Comparison of ENCODE assay signal across 21 cellular contexts in the genomic region with DNA sequence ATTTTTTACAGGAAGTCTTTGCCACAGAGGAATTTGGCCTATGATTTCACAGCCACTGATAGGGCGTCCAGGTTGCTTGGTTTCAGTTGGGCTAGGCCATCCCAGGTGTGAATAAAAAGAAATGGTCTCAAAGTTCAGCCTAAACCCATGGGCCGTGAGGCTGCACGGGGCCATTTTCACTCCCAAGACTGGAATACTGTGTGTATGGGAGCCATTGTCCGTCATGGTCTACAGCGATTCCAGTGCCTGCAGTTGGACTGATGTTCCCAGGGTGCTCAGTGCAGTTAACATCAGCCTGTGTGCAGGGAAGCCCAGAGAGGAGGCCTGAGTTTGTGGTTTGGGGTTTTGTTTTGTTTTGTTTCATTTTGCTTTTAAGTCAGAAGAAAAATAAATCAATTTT.
DNase-seq lines count a peak whose midpoint lies in the region; ATAC-seq and TF ChIP-seq lines count a peak whose summit lies in the region.
"Had no signal": no experiment of that assay in that cellular context is flagged by ENCODE, and none has a peak within 500 bp of the region (broad histone marks: within the 10 kb centered on the region; RNA-seq: fewer than 3 reads in every experiment).

No MANE protein-coding gene starts in this region.

- no peak overlapping the region for H3K27ac ChIP-seq in vagina
- H3K27ac ChIP-seq: adrenal gland, neural progenitor cell, upper lobe of right lung had no signal

- H3K36me3 ChIP-seq in vagina, result no peaks in the 10 kb centered on the region
- H3K36me3 ChIP-seq: adrenal gland, heart right ventricle, neural progenitor cell, stomach, upper lobe of right lung had no signal

- H3K27ac Mint-ChIP-seq in activated CD8-positive, alpha-beta T cell treated with anti-CD3 and anti-CD28 coated beads, Interleukin-2, amount 10 ng/mL, durations not matched to agents 7 days and 5 days, result peak overlapping the region; percentile 75
- H3K27ac Mint-ChIP-seq in activated CD8-positive, alpha-beta T cell treated with anti-CD3 and anti-CD28 coated beads for 36 hours, result no peak overlapping the region
- no peak overlapping the region for H3K27ac Mint-ChIP-seq in central memory CD8-positive, alpha-beta T cell (ENCODE audit: low read depth)
- H3K27ac Mint-ChIP-seq: neural progenitor cell had no signal

- peak; percentile 32 for DNase-seq in activated CD8-positive, alpha-beta T cell treated with anti-CD3 and anti-CD28 coated beads, Interleukin-2, amount 10 ng/mL, durations not matched to agents 7 days and 5 days
- no peak for DNase-seq in activated CD8-positive, alpha-beta T cell treated with anti-CD3 and anti-CD28 coated beads for 36 hours
- DNase-seq in central memory CD8-positive, alpha-beta T cell (ENCODE audit: low spot score in 2 of 2), result no peak
- DNase-seq in vagina (ENCODE audit: extremely low spot score in 2 of 2) (peak; percentile 16 to 29), medulla oblongata (ENCODE audit: extremely low spot score) (no peak)
- no peak for DNase-seq in stimulated activated CD4-positive, alpha-beta T cell treated with anti-CD3 and anti-CD28 coated beads, Interleukin-1b, Interleukin-23, amount 100 ng/mL, for 48 hours
- DNase-seq: activated CD4-positive, alpha-beta T cell treated with anti-CD3 and anti-CD28 coated beads, Interleukin-2, amount 50 U/mL, for 48 hours; adrenal gland; DMS79; heart right ventricle; midbrain; NCI-H1105; NCI-H2171 treated with DMSO at 0.1 percent for 48 hours; NCI-H82; stimulated activated CD4-positive, alpha-beta T cell treated with anti-CD3 and anti-CD28 coated beads, Interleukin-15, amount 100 ng/mL, for 24 hours; stomach; upper lobe of right lung had no signal

- H3K4me1 Mint-ChIP-seq in activated CD8-positive, alpha-beta T cell treated with anti-CD3 and anti-CD28 coated beads, Interleukin-2, amount 10 ng/mL, durations not matched to agents 7 days and 5 days (ENCODE audit: low read depth), result peaks cover 45% of the 10 kb centered on the region
- H3K4me1 Mint-ChIP-seq in activated CD8-positive, alpha-beta T cell treated with anti-CD3 and anti-CD28 coated beads for 36 hours (ENCODE audit: low read depth), result peaks cover 27% of the 10 kb centered on the region
- peaks cover 45% of the 10 kb centered on the region for H3K4me1 Mint-ChIP-seq in central memory CD8-positive, alpha-beta T cell
- H3K4me1 Mint-ChIP-seq: neural progenitor cell had no signal

- H3K4me3 ChIP-seq in vagina, result no peak overlapping the region
- H3K4me3 ChIP-seq: adrenal gland, heart right ventricle, neural progenitor cell, stomach, upper lobe of right lung had no signal

- intact Hi-C loops in activated CD8-positive, alpha-beta T cell treated with anti-CD3 and anti-CD28 coated beads for 36 hours (cut with micrococcal nuclease), result no loop called here
- intact Hi-C loops in vagina (cut with DNase I), result no loop called here

- ATAC-seq in activated CD8-positive, alpha-beta T cell treated with anti-CD3 and anti-CD28 coated beads, Interleukin-2, amount 10 ng/mL, durations not matched to agents 7 days and 5 days, result peak; percentile 28
- ATAC-seq in activated CD8-positive, alpha-beta T cell treated with anti-CD3 and anti-CD28 coated beads for 36 hours, result no peak
- ATAC-seq in HG03066 (IDR thresholded peaks at IDR 0.05; ENCODE audit: low read depth, unreplicated experiment) (peak; percentile 32), GM19035 (IDR thresholded peaks at IDR 0.05; ENCODE audit: unreplicated experiment) (no peak)
- ATAC-seq in central memory CD8-positive, alpha-beta T cell (replicated peaks; ENCODE audit: extremely low read depth, poor library complexity, severe bottlenecking), result no peak
- ATAC-seq: heart right ventricle, SK-N-SH treated with all-trans-retinoic acid at 6 μM for 48 hours had no signal

- H3K4me1 ChIP-seq in vagina, result peaks cover 23% of the 10 kb centered on the region
- H3K4me1 ChIP-seq: neural progenitor cell had no signal

- POLR2A ChIA-PET in activated CD8-positive, alpha-beta T cell treated with anti-CD3 and anti-CD28 coated beads, Interleukin-2, amount 10 ng/mL, durations not matched to agents 7 days and 5 days (lab: Charles Lee), result no interaction called here
- POLR2A ChIA-PET in activated CD8-positive, alpha-beta T cell treated with anti-CD3 and anti-CD28 coated beads for 36 hours (lab: Charles Lee), result no interaction called here

- no peaks in the 10 kb centered on the region for H3K27me3 ChIP-seq in vagina
- H3K27me3 ChIP-seq: adrenal gland, heart right ventricle, neural progenitor cell, stomach, upper lobe of right lung had no signal

- H3K27me3 Mint-ChIP-seq in activated CD8-positive, alpha-beta T cell treated with anti-CD3 and anti-CD28 coated beads, Interleukin-2, amount 10 ng/mL, durations not matched to agents 7 days and 5 days (ENCODE audit: low read depth), result no peaks in the 10 kb centered on the region
- H3K27me3 Mint-ChIP-seq in activated CD8-positive, alpha-beta T cell treated with anti-CD3 and anti-CD28 coated beads for 36 hours, result no peaks in the 10 kb centered on the region
- no peaks in the 10 kb centered on the region for H3K27me3 Mint-ChIP-seq in central memory CD8-positive, alpha-beta T cell

- H3K4me3 Mint-ChIP-seq in activated CD8-positive, alpha-beta T cell treated with anti-CD3 and anti-CD28 coated beads, Interleukin-2, amount 10 ng/mL, durations not matched to agents 7 days and 5 days, result no peak overlapping the region
- no peak overlapping the region for H3K4me3 Mint-ChIP-seq in activated CD8-positive, alpha-beta T cell treated with anti-CD3 and anti-CD28 coated beads for 36 hours
- peak overlapping the region; percentile 45 for H3K4me3 Mint-ChIP-seq in central memory CD8-positive, alpha-beta T cell
- H3K4me3 Mint-ChIP-seq: neural progenitor cell had no signal

- CTCF ChIA-PET in activated CD8-positive, alpha-beta T cell treated with anti-CD3 and anti-CD28 coated beads, Interleukin-2, amount 10 ng/mL, durations not matched to agents 7 days and 5 days (lab: Charles Lee), result interaction anchor here (1.3 kb wide), 1 partner anchor 19 kb away, joined by 4 read pairs; no protein-coding TSS in a partner anchor
- CTCF ChIA-PET in activated CD8-positive, alpha-beta T cell treated with anti-CD3 and anti-CD28 coated beads for 36 hours (lab: Charles Lee), result no interaction called here

- peaks cover 10% of the 10 kb centered on the region for H3K36me3 Mint-ChIP-seq in activated CD8-positive, alpha-beta T cell treated with anti-CD3 and anti-CD28 coated beads, Interleukin-2, amount 10 ng/mL, durations not matched to agents 7 days and 5 days (ENCODE audit: low read depth)
- H3K36me3 Mint-ChIP-seq in activated CD8-positive, alpha-beta T cell treated with anti-CD3 and anti-CD28 coated beads for 36 hours (ENCODE audit: low read depth), result no peaks in the 10 kb centered on the region
- peaks cover 7% of the 10 kb centered on the region for H3K36me3 Mint-ChIP-seq in central memory CD8-positive, alpha-beta T cell (ENCODE audit: insufficient read depth)
- H3K36me3 Mint-ChIP-seq: neural progenitor cell had no signal

- TF ChIP-seq POLR2A in vagina (IDR thresholded peaks at IDR 0.05), result no peak

- peaks cover 4% of the 10 kb centered on the region for H3K9me3 Mint-ChIP-seq in activated CD8-positive, alpha-beta T cell treated with anti-CD3 and anti-CD28 coated beads, Interleukin-2, amount 10 ng/mL, durations not matched to agents 7 days and 5 days (ENCODE audit: insufficient read depth)
- H3K9me3 Mint-ChIP-seq in activated CD8-positive, alpha-beta T cell treated with anti-CD3 and anti-CD28 coated beads for 36 hours, result no peaks in the 10 kb centered on the region
- no peaks in the 10 kb centered on the region for H3K9me3 Mint-ChIP-seq in central memory CD8-positive, alpha-beta T cell

- TF ChIP-seq CTCF in activated CD8-positive, alpha-beta T cell treated with anti-CD3 and anti-CD28 coated beads for 36 hours (IDR thresholded peaks at IDR 0.05), result no peak
- no peak for TF ChIP-seq CTCF in vagina (IDR thresholded peaks at IDR 0.05)

- no peaks in the 10 kb centered on the region for H3K9me3 ChIP-seq in vagina
- H3K9me3 ChIP-seq: adrenal gland, stomach, upper lobe of right lung had no signal

Comparison
In these comparisons a context has a peak if more than half of its experiments do, and no peak if none do; other contexts are left out.
1. ATAC-seq: peak in activated CD8-positive, alpha-beta T cell treated with anti-CD3 and anti-CD28 coated beads, Interleukin-2, amount 10 ng/mL, durations not matched to agents 7 days and 5 days (single experiment) and HG03066 (single experiment); none in activated CD8-positive, alpha-beta T cell treated with anti-CD3 and anti-CD28 coated beads for 36 hours (single experiment), central memory CD8-positive, alpha-beta T cell (single experiment) and GM19035 (single experiment).
2. DNase-seq: peak in activated CD8-positive, alpha-beta T cell treated with anti-CD3 and anti-CD28 coated beads, Interleukin-2, amount 10 ng/mL, durations not matched to agents 7 days and 5 days (single experiment) and vagina (2 of 2); none in activated CD8-positive, alpha-beta T cell treated with anti-CD3 and anti-CD28 coated beads for 36 hours (single experiment), central memory CD8-positive, alpha-beta T cell (0 of 2), stimulated activated CD4-positive, alpha-beta T cell treated with anti-CD3 and anti-CD28 coated beads, Interleukin-1b, Interleukin-23, amount 100 ng/mL, for 48 hours (single experiment) and medulla oblongata (single experiment).